Comparison of ENCODE assay signal across 10 cellular contexts in genomic region chr9:92726971-92727715, GRCh38. TPM values are rescaled to one million over a fixed set of nuclear protein-coding genes. Genes with fewer than 3 reads are reported as not detected.
DNase-seq lines count a peak whose midpoint lies in the region; ATAC-seq and TF ChIP-seq lines count a peak whose summit lies in the region.
"Had no signal": no experiment of that assay in that cellular context is flagged by ENCODE, and none has a peak within 500 bp of the region (broad histone marks: within the 10 kb centered on the region; RNA-seq: fewer than 3 reads in every experiment).

No MANE protein-coding gene starts in this region.

- ATAC-seq in activated T-cell treated with anti-CD3 and anti-CD28 coated beads, Interleukin-2, amount 50 U/mL, for 72 hours (replicated peaks in 1 of 2) = no peak
- ATAC-seq in activated T-cell treated with anti-CD3 and anti-CD28 coated beads, Interleukin-2, amount 50 U/mL, for 4 hours = no peak
- ATAC-seq in activated B cell treated with CpG ODN at 0.5 μM for 24 hours (ENCODE audit: low read depth) (no peak), HG03439 (IDR thresholded peaks at IDR 0.05; ENCODE audit: unreplicated experiment) (no peak)
- no peak for ATAC-seq in stimulated activated naive B cell treated with anti-CD40 and anti-IgM and Interleukin-4, amounts not matched to agents 10 μg/mL and 1 μg/mL and 100 μg/mL, for 72 hours (replicated peaks)

- no peaks in the 10 kb centered on the region for H3K9me3 Mint-ChIP-seq in activated T-cell treated with anti-CD3 and anti-CD28 coated beads, Interleukin-2, amount 50 U/mL, for 72 hours
- H3K9me3 Mint-ChIP-seq in activated T-cell treated with anti-CD3 and anti-CD28 coated beads, Interleukin-2, amount 50 U/mL, for 4 hours = no peaks in the 10 kb centered on the region
- H3K9me3 Mint-ChIP-seq in activated B cell treated with CpG ODN at 0.5 μM for 24 hours = no peaks in the 10 kb centered on the region
- no peaks in the 10 kb centered on the region for H3K9me3 Mint-ChIP-seq in stimulated activated naive B cell treated with anti-CD40 and anti-IgM and Interleukin-4, amounts not matched to agents 10 μg/mL and 1 μg/mL and 100 μg/mL, for 72 hours
- no peaks in the 10 kb centered on the region for H3K9me3 Mint-ChIP-seq in HFFc6
- H3K9me3 Mint-ChIP-seq: nephron had no signal

- CTCF ChIA-PET in activated B cell treated with CpG ODN at 0.5 μM for 24 hours (lab: Charles Lee) = interaction anchor here (7.1 kb wide), 1 partner anchor 63 kb away, joined by 79 read pairs; no protein-coding TSS in a partner anchor

- no peaks in the 10 kb centered on the region for H3K27me3 Mint-ChIP-seq in activated T-cell treated with anti-CD3 and anti-CD28 coated beads, Interleukin-2, amount 50 U/mL, for 72 hours (ENCODE audit: low read depth)
- no peaks in the 10 kb centered on the region for H3K27me3 Mint-ChIP-seq in activated T-cell treated with anti-CD3 and anti-CD28 coated beads, Interleukin-2, amount 50 U/mL, for 4 hours (ENCODE audit: low read depth)
- H3K27me3 Mint-ChIP-seq in activated B cell treated with CpG ODN at 0.5 μM for 24 hours (no peaks in the 10 kb centered on the region), HFFc6 (ENCODE audit: insufficient read depth) (peaks cover 2% of the 10 kb centered on the region)
- no peaks in the 10 kb centered on the region for H3K27me3 Mint-ChIP-seq in stimulated activated naive B cell treated with anti-CD40 and anti-IgM and Interleukin-4, amounts not matched to agents 10 μg/mL and 1 μg/mL and 100 μg/mL, for 72 hours

- H3K27ac Mint-ChIP-seq in activated T-cell treated with anti-CD3 and anti-CD28 coated beads, Interleukin-2, amount 50 U/mL, for 72 hours = peak overlapping the region; percentile 20
- H3K27ac Mint-ChIP-seq in activated B cell treated with CpG ODN at 0.5 μM for 24 hours (peak overlapping the region; percentile 65), HFFc6 (no peak overlapping the region)
- H3K27ac Mint-ChIP-seq in stimulated activated naive B cell treated with anti-CD40 and anti-IgM and Interleukin-4, amounts not matched to agents 10 μg/mL and 1 μg/mL and 100 μg/mL, for 72 hours = peak overlapping the region; percentile 94
- H3K27ac Mint-ChIP-seq: nephron had no signal

- POLR2A ChIA-PET in activated B cell treated with CpG ODN at 0.5 μM for 24 hours (lab: Charles Lee) = no interaction called here

- no peak for DNase-seq in activated T-cell treated with anti-CD3 and anti-CD28 coated beads, Interleukin-2, amount 50 U/mL, for 72 hours
- DNase-seq in activated T-cell treated with anti-CD3 and anti-CD28 coated beads, Interleukin-2, amount 50 U/mL, for 4 hours = no peak
- DNase-seq in activated B cell treated with CpG ODN at 0.5 μM for 24 hours = peak; percentile 11
- DNase-seq in hepatic stellate cell (ENCODE audit: low spot score) = peak; percentile 78
- no peak for DNase-seq in stimulated activated naive B cell treated with anti-CD40 and anti-IgM and Interleukin-4, amounts not matched to agents 10 μg/mL and 1 μg/mL and 100 μg/mL, for 72 hours
- no peak for DNase-seq in OCI-M2 (lab: John Stamatoyannopoulos, UW; ENCODE audit: unreplicated experiment)
- no peak for DNase-seq in HFFc6
- DNase-seq: SIG-M5 had no signal

- no peak overlapping the region for H3K4me3 Mint-ChIP-seq in activated T-cell treated with anti-CD3 and anti-CD28 coated beads, Interleukin-2, amount 50 U/mL, for 72 hours
- no peak overlapping the region for H3K4me3 Mint-ChIP-seq in activated T-cell treated with anti-CD3 and anti-CD28 coated beads, Interleukin-2, amount 50 U/mL, for 4 hours
- H3K4me3 Mint-ChIP-seq in activated B cell treated with CpG ODN at 0.5 μM for 24 hours (peak overlapping the region; percentile 32), HFFc6 (no peak overlapping the region)
- peak overlapping the region in 1 of 2 donors; percentile 17 for H3K4me3 Mint-ChIP-seq in stimulated activated naive B cell treated with anti-CD40 and anti-IgM and Interleukin-4, amounts not matched to agents 10 μg/mL and 1 μg/mL and 100 μg/mL, for 72 hours
- H3K4me3 Mint-ChIP-seq: nephron had no signal

- intact Hi-C loops in activated B cell treated with CpG ODN at 0.5 μM for 24 hours (cut with micrococcal nuclease) = no loop called here

- TF ChIP-seq CTCF in activated B cell treated with CpG ODN at 0.5 μM for 24 hours (IDR thresholded peaks at IDR 0.05) (no peak), HFFc6 (IDR thresholded peaks at IDR 0.05) (no peak)

- peaks cover 11% of the 10 kb centered on the region for H3K4me1 Mint-ChIP-seq in activated T-cell treated with anti-CD3 and anti-CD28 coated beads, Interleukin-2, amount 50 U/mL, for 72 hours (ENCODE audit: low read depth)
- peaks cover 23% of the 10 kb centered on the region for H3K4me1 Mint-ChIP-seq in activated T-cell treated with anti-CD3 and anti-CD28 coated beads, Interleukin-2, amount 50 U/mL, for 4 hours (ENCODE audit: low read depth)
- peaks cover 95% of the 10 kb centered on the region for H3K4me1 Mint-ChIP-seq in activated B cell treated with CpG ODN at 0.5 μM for 24 hours
- peaks cover 66 to 89% of the 10 kb centered on the region in 2 donors for H3K4me1 Mint-ChIP-seq in stimulated activated naive B cell treated with anti-CD40 and anti-IgM and Interleukin-4, amounts not matched to agents 10 μg/mL and 1 μg/mL and 100 μg/mL, for 72 hours
- peaks cover 20% of the 10 kb centered on the region for H3K4me1 Mint-ChIP-seq in HFFc6 (ENCODE audit: low read depth)

- peaks cover 0 to 3% of the 10 kb centered on the region in 2 donors for H3K36me3 Mint-ChIP-seq in activated T-cell treated with anti-CD3 and anti-CD28 coated beads, Interleukin-2, amount 50 U/mL, for 72 hours (ENCODE audit: insufficient read depth in 2 of 2)
- peaks cover 18% of the 10 kb centered on the region for H3K36me3 Mint-ChIP-seq in activated T-cell treated with anti-CD3 and anti-CD28 coated beads, Interleukin-2, amount 50 U/mL, for 4 hours (ENCODE audit: insufficient read depth)
- H3K36me3 Mint-ChIP-seq in activated B cell treated with CpG ODN at 0.5 μM for 24 hours (ENCODE audit: low read depth) (peaks cover 49% of the 10 kb centered on the region), HFFc6 (ENCODE audit: low read depth) (peaks cover 3% of the 10 kb centered on the region; the same call in 1 of the 2 replicates)
- peaks cover 31 to 53% of the 10 kb centered on the region in 2 donors for H3K36me3 Mint-ChIP-seq in stimulated activated naive B cell treated with anti-CD40 and anti-IgM and Interleukin-4, amounts not matched to agents 10 μg/mL and 1 μg/mL and 100 μg/mL, for 72 hours

RNA-seq across cellular contexts. Expression of gene BICD2, which starts 37.5 kb away (rescaled TPM):
- 10 to 100 TPM; 15.4 to 15.5 TPM for total RNA-seq in activated T-cell treated with anti-CD3 and anti-CD28 coated beads, Interleukin-2, amount 50 U/mL, for 72 hours
- 10 to 100 TPM; 29.3 to 32.3 (median 30.1) TPM for total RNA-seq in activated T-cell treated with anti-CD3 and anti-CD28 coated beads, Interleukin-2, amount 50 U/mL, for 4 hours
- total RNA-seq in activated B cell treated with CpG ODN at 0.5 μM for 24 hours = 19.5 and 22.5 TPM in 2 replicates
- total RNA-seq in HFFc6 (2021; fragmentation: NEBNext Ultra II Directional; extraction: Animal tissue kit (Norgen Biotek cat#: 25700)) = 10 to 100 TPM; 32.4 to 38.6 (median 36.1) TPM

RNA-seq across cellular contexts. Expression of gene IPPK, which starts 57.2 kb away (rescaled TPM):
- total RNA-seq in activated T-cell treated with anti-CD3 and anti-CD28 coated beads, Interleukin-2, amount 50 U/mL, for 72 hours = 10 to 100 TPM; 12.2 to 14.9 TPM
- 10 to 100 TPM; 12.8 to 14.6 (median 14.5) TPM for total RNA-seq in activated T-cell treated with anti-CD3 and anti-CD28 coated beads, Interleukin-2, amount 50 U/mL, for 4 hours
- total RNA-seq in activated B cell treated with CpG ODN at 0.5 μM for 24 hours = 9.7 and 9.8 TPM in 2 replicates
- total RNA-seq in HFFc6 (2021; fragmentation: NEBNext Ultra II Directional; extraction: Animal tissue kit (Norgen Biotek cat#: 25700)) = 10 to 100 TPM; 10.0 to 14.0 (median 12.5) TPM

Comparison
In these comparisons a context has a peak if more than half of its experiments do, and no peak if none do; other contexts are left out.
1. DNase-seq: peak in activated B cell treated with CpG ODN at 0.5 μM for 24 hours (single experiment) and hepatic stellate cell (single experiment); none in activated T-cell treated with anti-CD3 and anti-CD28 coated beads, Interleukin-2, amount 50 U/mL, for 72 hours (0 of 2), activated T-cell treated with anti-CD3 and anti-CD28 coated beads, Interleukin-2, amount 50 U/mL, for 4 hours (single experiment), stimulated activated naive B cell treated with anti-CD40 and anti-IgM and Interleukin-4, amounts not matched to agents 10 μg/mL and 1 μg/mL and 100 μg/mL, for 72 hours (single experiment), OCI-M2 (single experiment) and HFFc6 (single experiment).